In the genomic region with DNA sequence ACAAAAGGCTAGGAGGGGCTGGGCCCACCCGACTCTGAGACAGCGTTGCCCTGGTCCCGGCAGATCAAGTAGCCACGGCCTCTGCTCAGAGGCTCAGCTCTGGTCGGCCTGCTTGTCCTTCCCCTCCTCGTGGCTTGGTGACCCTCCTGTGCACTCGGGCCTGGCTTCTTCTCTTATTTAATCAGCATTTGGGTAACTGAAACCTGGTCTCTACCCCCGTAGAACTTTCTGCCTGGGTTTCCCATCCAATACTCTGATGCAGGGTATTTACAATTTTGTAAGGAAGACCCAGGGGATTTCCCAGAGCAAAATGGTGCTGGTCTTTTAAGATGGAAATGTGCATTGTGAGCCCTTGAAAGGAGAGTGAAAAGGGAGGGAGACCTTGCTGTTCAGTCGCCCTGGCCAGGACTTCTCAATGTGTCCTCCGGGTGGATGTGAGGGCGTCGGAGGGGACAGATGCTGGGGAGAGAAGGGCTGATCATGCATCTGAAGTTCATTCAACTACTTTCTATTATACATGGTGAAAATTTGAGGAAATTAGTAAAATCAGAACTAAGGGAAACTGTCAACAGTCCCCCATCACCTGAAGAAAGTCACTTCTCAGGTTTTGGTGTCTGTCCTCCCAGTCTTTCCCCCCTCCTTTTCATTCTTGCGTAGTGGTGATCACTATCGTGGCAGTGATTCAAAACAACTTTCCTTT, we compare ENCODE assay signal across 15 cellular contexts. TPM values are rescaled to one million over a fixed set of nuclear protein-coding genes. Genes with fewer than 3 reads are reported as not detected.
DNase-seq lines count a peak whose midpoint lies in the region; ATAC-seq and TF ChIP-seq lines count a peak whose summit lies in the region.
"Had no signal": no experiment of that assay in that cellular context is flagged by ENCODE, and none has a peak within 500 bp of the region (broad histone marks: within the 10 kb centered on the region; RNA-seq: fewer than 3 reads in every experiment).

No MANE protein-coding gene starts in this region.

- no peaks in the 10 kb centered on the region for H3K4me1 ChIP-seq in psoas muscle
- H3K4me1 ChIP-seq: esophagus muscularis mucosa had no signal

- H3K9me3 ChIP-seq in psoas muscle = no peaks in the 10 kb centered on the region

- peak overlapping the region; percentile 52 for H3K27ac Mint-ChIP-seq in T-helper 2 cell treated with Interferon-gamma antibody and Interleukin-4, amounts not matched to agents 5 μg/mL and 100 μg/mL, for 36 hours
- peak overlapping the region; percentile 96 for H3K27ac Mint-ChIP-seq in memory B cell

- H3K36me3 ChIP-seq in GM06990 (ENCODE audit: control insufficient read depth, insufficient read depth, low read length) (no peaks in the 10 kb centered on the region), psoas muscle (ENCODE audit: insufficient read depth in 1 of 2, low read depth in 1 of 2) (no peaks in the 10 kb centered on the region)
- H3K36me3 ChIP-seq: esophagus muscularis mucosa had no signal

- H3K4me1 Mint-ChIP-seq in T-helper 2 cell treated with Interferon-gamma antibody and Interleukin-4, amounts not matched to agents 5 μg/mL and 100 μg/mL, for 36 hours (ENCODE audit: low read depth) = peaks cover 65% of the 10 kb centered on the region
- H3K4me1 Mint-ChIP-seq in memory B cell = peaks cover 51% of the 10 kb centered on the region

- no peaks in the 10 kb centered on the region for H3K27me3 ChIP-seq in GM06990 (replicated peaks; ENCODE audit: control insufficient read depth, insufficient read depth, low read length)
- H3K27me3 ChIP-seq in psoas muscle (ENCODE audit: insufficient read depth in 3 of 3, low read length in 2 of 3) = peaks cover 0 to 2% (median 0%) of the 10 kb centered on the region in 3 donors

- H3K4me3 Mint-ChIP-seq in T-helper 2 cell treated with Interferon-gamma antibody and Interleukin-4, amounts not matched to agents 5 μg/mL and 100 μg/mL, for 36 hours = peak overlapping the region; percentile 36
- H3K4me3 Mint-ChIP-seq in memory B cell = peak overlapping the region; percentile 63

- no peak overlapping the region for H3K4me3 ChIP-seq in GM06990 (replicated peaks; ENCODE audit: low read depth, low read length)
- no peak overlapping the region for H3K4me3 ChIP-seq in psoas muscle
- H3K4me3 ChIP-seq: esophagus muscularis mucosa had no signal

- H3K36me3 Mint-ChIP-seq in T-helper 2 cell treated with Interferon-gamma antibody and Interleukin-4, amounts not matched to agents 5 μg/mL and 100 μg/mL, for 36 hours (ENCODE audit: low read depth) = peaks cover 71% of the 10 kb centered on the region
- peaks cover 2% of the 10 kb centered on the region for H3K36me3 Mint-ChIP-seq in memory B cell

- WGBS in psoas muscle, 3 donors = 78 to 82% (median 80%) methylated on average over 14 of the region's 14 CpGs

- ATAC-seq in GM21529 (IDR thresholded peaks at IDR 0.05; ENCODE audit: unreplicated experiment) (peak; percentile 40), memory B cell (ENCODE audit: low read depth) (peak; percentile 23), psoas muscle (no peak)

- no peak overlapping the region for H3K27ac ChIP-seq in psoas muscle
- H3K27ac ChIP-seq: esophagus muscularis mucosa had no signal

- TF ChIP-seq CTCF in GM06990 (IDR thresholded peaks at IDR 0.05; ENCODE audit: insufficient read depth, low read length, poor library complexity, severe bottlenecking) = no peak
- TF ChIP-seq CTCF in psoas muscle (IDR thresholded peaks at IDR 0.05) = no peak

- H3K9me3 Mint-ChIP-seq in T-helper 2 cell treated with Interferon-gamma antibody and Interleukin-4, amounts not matched to agents 5 μg/mL and 100 μg/mL, for 36 hours = peaks cover 35% of the 10 kb centered on the region
- peaks cover 7% of the 10 kb centered on the region for H3K9me3 Mint-ChIP-seq in memory B cell

- intact Hi-C loops in psoas muscle (cut with DNase I) = no loop called here

- no peaks in the 10 kb centered on the region for H3K27me3 Mint-ChIP-seq in T-helper 2 cell treated with Interferon-gamma antibody and Interleukin-4, amounts not matched to agents 5 μg/mL and 100 μg/mL, for 36 hours (ENCODE audit: low read depth)
- no peaks in the 10 kb centered on the region for H3K27me3 Mint-ChIP-seq in memory B cell

- DNase-seq in GM06990 (ENCODE audit: extremely low read depth, insufficient read length) (peak; percentile 62), memory B cell (ENCODE audit: low spot score in 2 of 2) (no peak), psoas muscle (no peak), NCI-H2029 treated with DMSO at 0.1 percent for 48 hours (lab: John Stamatoyannopoulos, UW) (no peak), NCI-H128 (lab: John Stamatoyannopoulos, UW; ENCODE audit: unreplicated experiment) (no peak), HPDE6-E6E7 (ENCODE audit: extremely low spot score) (no peak)
- no peak for DNase-seq in T-helper 2 cell treated with Interferon-gamma antibody and Interleukin-4, amounts not matched to agents 5 μg/mL and 100 μg/mL, for 36 hours (ENCODE audit: low spot score)
- DNase-seq: activated CD8-positive, alpha-beta memory T cell treated with anti-CD3 and anti-CD28 coated beads, Interleukin-2, amount 50 U/mL, for 4 hours; C1 segment of cervical spinal cord; IMR-90; NCI-H1930; OCI-M1; small intestine had no signal

RNA-seq across cellular contexts. Expression of gene ACKR3, which starts 17.6 kb away (rescaled TPM):
- 10 to 100 TPM in 3 of 4 donors, 1 to 10 TPM in 1; 7.8 to 23.2 (median 13.7) TPM for total RNA-seq in psoas muscle
- 10 to 100 TPM; 14.7 to 25.3 (median 20.4) TPM for polyA plus RNA-seq in psoas muscle
- total RNA-seq: IMR-90 had no signal
- polyA plus RNA-seq: IMR-90 had no signal

Comparison
In these comparisons a context has a peak if more than half of its experiments do, and no peak if none do; other contexts are left out.
1. ATAC-seq: peak in GM21529 (single experiment) and memory B cell (single experiment); none in psoas muscle (0 of 4).